Comparison of ENCODE assay signal across 16 cellular contexts in genomic region chr10:36489928-36490279, GRCh38.
DNase-seq lines count a peak whose midpoint lies in the region; ATAC-seq and TF ChIP-seq lines count a peak whose summit lies in the region.
"Had no signal": no experiment of that assay in that cellular context is flagged by ENCODE, and none has a peak within 500 bp of the region (broad histone marks: within the 10 kb centered on the region; RNA-seq: fewer than 3 reads in every experiment).

No MANE protein-coding gene starts in this region.

- H3K9me3 Mint-ChIP-seq in endodermal cell, result no peaks in the 10 kb centered on the region
- H3K9me3 Mint-ChIP-seq in mesothelial cell of epicardium, result no peaks in the 10 kb centered on the region
- H3K9me3 Mint-ChIP-seq: nephron progenitor cell had no signal

- H3K36me3 Mint-ChIP-seq in endodermal cell (ENCODE audit: low read depth), result no peaks in the 10 kb centered on the region
- H3K36me3 Mint-ChIP-seq in mesothelial cell of epicardium, result no peaks in the 10 kb centered on the region
- H3K36me3 Mint-ChIP-seq: T-cell had no signal

- H3K4me2 ChIP-seq in PC-3 (ENCODE audit: low read length), result peak overlapping the region; percentile 15

- H3K9ac ChIP-seq in PC-3 (ENCODE audit: low read length) (peak overlapping the region; percentile 79), endodermal cell (ENCODE audit: extremely low read depth, low read length, poor library complexity, severe bottlenecking) (no peak overlapping the region)

- H3K4me1 Mint-ChIP-seq in endodermal cell, result peaks cover 20% of the 10 kb centered on the region
- H3K4me1 Mint-ChIP-seq in mesothelial cell of epicardium, result peaks cover 23% of the 10 kb centered on the region
- H3K4me1 Mint-ChIP-seq: T-cell had no signal

- POLR2A ChIA-PET in AG04449 (lab: Yijun Ruan, JAX) (interaction anchor here (0.5 to 0.7 kb wide), 2 partner anchors 122 to 404 kb away, joined by 3 read pairs; no protein-coding TSS in a partner anchor), PC-3 (lab: Charles Lee; ENCODE audit: unreplicated experiment) (interaction anchor here (0.6 to 1.0 kb wide), 2 partner anchors 422 to 853 kb away, joined by 4 to 8 read pairs; no protein-coding TSS in a partner anchor)

- no peaks in the 10 kb centered on the region for H3K9me2 ChIP-seq in PC-3 (replicated peaks; ENCODE audit: low read length)

- H3F3A ChIP-seq in PC-3 (ENCODE audit: low read length, unreplicated experiment), result peaks cover 22% of the 10 kb centered on the region

- peak; percentile 46 for DNase-seq in AG04449 (ENCODE audit: low read depth, low spot score)
- DNase-seq in PC-3, result peak; percentile 96
- DNase-seq in endodermal cell, result no peak
- no peak for DNase-seq in mesothelial cell of epicardium (ENCODE audit: low spot score in 2 of 2, unreplicated experiment in 2 of 2)
- no peak for DNase-seq in stimulated activated CD4-positive, alpha-beta T cell treated with anti-CD3 and anti-CD28 coated beads, Interleukin-15, amount 100 ng/mL, for 24 hours
- DNase-seq in islet precursor cell, result no peak
- DNase-seq in NCI-H446 (lab: John Stamatoyannopoulos, UW), result no peak
- DNase-seq: activated naive CD4-positive, alpha-beta T cell; effector CD4-positive, alpha-beta T cell; nephron progenitor cell; stimulated activated CD4-positive, alpha-beta T cell treated with anti-CD3 and anti-CD28 coated beads, Interleukin-4, amount 100 ng/mL, for 1 hour; T-cell had no signal

- no peaks in the 10 kb centered on the region for H3K27me3 Mint-ChIP-seq in endodermal cell (ENCODE audit: insufficient read depth)
- H3K27me3 Mint-ChIP-seq in mesothelial cell of epicardium (ENCODE audit: low read depth), result no peaks in the 10 kb centered on the region
- H3K27me3 Mint-ChIP-seq: stimulated activated naive CD8-positive, alpha-beta T cell treated with anti-CD3 and anti-CD28 coated beads, Interleukin-15, Interleukin-2, amounts not matched to agents 100 ng/mL and 50 ng/mL, for 24 hours; T-cell had no signal

- 86 to 90% methylated on average over 2 to 4 of the region's 4 CpGs for WGBS in endodermal cell (ENCODE audit: insufficient coverage in 1 of 2, insufficient read length in 1 of 2), 2 experiments

- BruUV-seq in PC-3 (replicated peaks; lab: Mats Ljungman, UMichigan), result TSS peak; percentile 16

- H3K4me3 Mint-ChIP-seq in endodermal cell, result no peak overlapping the region
- H3K4me3 Mint-ChIP-seq in mesothelial cell of epicardium, result no peak overlapping the region
- H3K4me3 Mint-ChIP-seq: stimulated activated naive CD8-positive, alpha-beta T cell treated with anti-CD3 and anti-CD28 coated beads, Interleukin-15, Interleukin-2, amounts not matched to agents 100 ng/mL and 50 ng/mL, for 24 hours; T-cell had no signal

- no peaks in the 10 kb centered on the region for H3K9me3 ChIP-seq in PC-3 (ENCODE audit: low read length)
- no peaks in the 10 kb centered on the region for H3K9me3 ChIP-seq in endodermal cell (ENCODE audit: control insufficient read depth, low read length)
- H3K9me3 ChIP-seq: HAP-1 had no signal

- TF ChIP-seq CTCF in AG04449 (IDR thresholded peaks at IDR 0.05; ENCODE audit: insufficient read depth, low read length, missing control alignments) (no peak), PC-3 (conservative IDR thresholded peaks at IDR 0.05; ENCODE audit: low read depth, low read length) (no peak), endodermal cell (conservative IDR thresholded peaks at IDR 0.05) (no peak), mesothelial cell of epicardium (IDR thresholded peaks at IDR 0.05; ENCODE audit: unreplicated experiment) (no peak)

- no peak overlapping the region for H3K4me3 ChIP-seq in AG04449 (ENCODE audit: low read depth, low read length)
- H3K4me3 ChIP-seq in PC-3 (ENCODE audit: low read length), result no peak overlapping the region
- H3K4me3 ChIP-seq in endodermal cell (ENCODE audit: low read length), result no peak overlapping the region
- H3K4me3 ChIP-seq: HAP-1 had no signal

- CTCF ChIA-PET in AG04449 (lab: Yijun Ruan, JAX) (no interaction called here), PC-3 (lab: Charles Lee) (interaction anchor here (0.5 to 1.5 kb wide), 8 partner anchors 35 to 1294 kb away, joined by 4 to 13 read pairs (median 4); no protein-coding TSS in a partner anchor)

- H3K79me2 ChIP-seq in PC-3 (ENCODE audit: low read length), result no peaks in the 10 kb centered on the region

- H3K27me3 ChIP-seq in PC-3 (ENCODE audit: low read length), result no peaks in the 10 kb centered on the region
- H3K27me3 ChIP-seq in endodermal cell (ENCODE audit: control insufficient read depth, insufficient read depth, low read length, poor library complexity, severe bottlenecking), result no peaks in the 10 kb centered on the region

- intact Hi-C loops in PC-3 (cut with micrococcal nuclease), result loop anchor here (1.0 to 5.0 kb wide), 11 partner anchors 25 to 855 kb away; no protein-coding TSS in a partner anchor

- peak overlapping the region; percentile 83 for H3K27ac ChIP-seq in PC-3 (ENCODE audit: low read length)
- no peak overlapping the region for H3K27ac ChIP-seq in endodermal cell (ENCODE audit: low read depth, low read length)
- H3K27ac ChIP-seq: C4-2B had no signal

- H4K20me1 ChIP-seq in PC-3 (ENCODE audit: low read length), result no peaks in the 10 kb centered on the region

- peaks cover 56% of the 10 kb centered on the region for H3K4me1 ChIP-seq in PC-3 (ENCODE audit: insufficient read depth, low read length)
- peaks cover 10% of the 10 kb centered on the region for H3K4me1 ChIP-seq in endodermal cell (ENCODE audit: control insufficient read depth, insufficient read depth, low read length)
- H3K4me1 ChIP-seq: HAP-1 had no signal

- H3K36me3 ChIP-seq in PC-3 (ENCODE audit: low read depth, low read length) (no peaks in the 10 kb centered on the region), endodermal cell (ENCODE audit: control insufficient read depth, insufficient read depth, low read length) (no peaks in the 10 kb centered on the region)
- H3K36me3 ChIP-seq: HAP-1 had no signal

- H2AFZ ChIP-seq in PC-3 (ENCODE audit: low read length), result peak overlapping the region; percentile 18

- H3K27ac Mint-ChIP-seq in endodermal cell (peak overlapping the region; percentile 14), mesothelial cell of epicardium (peak overlapping the region; percentile 39)
- H3K27ac Mint-ChIP-seq: stimulated activated naive CD8-positive, alpha-beta T cell treated with anti-CD3 and anti-CD28 coated beads, Interleukin-15, Interleukin-2, amounts not matched to agents 100 ng/mL and 50 ng/mL, for 24 hours; T-cell had no signal

- ATAC-seq in PC-3, result peak; percentile 9
- ATAC-seq in GM21786 (IDR thresholded peaks at IDR 0.05; ENCODE audit: unreplicated experiment), result no peak
- ATAC-seq: T-cell had no signal

Comparison
In these comparisons a context has a peak if more than half of its experiments do, and no peak if none do; other contexts are left out.
1. DNase-seq: peak in AG04449 (single experiment) and PC-3 (single experiment); none in endodermal cell (single experiment), mesothelial cell of epicardium (0 of 2), stimulated activated CD4-positive, alpha-beta T cell treated with anti-CD3 and anti-CD28 coated beads, Interleukin-15, amount 100 ng/mL, for 24 hours (single experiment), islet precursor cell (single experiment) and NCI-H446 (0 of 2).